35 cellular contexts compared by ENCODE assay signal in genomic region chr14:81148635-81149034, GRCh38.
"Had no signal": no experiment of that assay in that cellular context is flagged by ENCODE, and none has a peak within 500 bp of the region (broad histone marks: within the 10 kb centered on the region; RNA-seq: fewer than 3 reads in every experiment).

No MANE protein-coding gene starts in this region.

- H3K27me3 ChIP-seq: MG63 had no signal

- H3K36me3 ChIP-seq: MG63 had no signal

- H3K9me3 ChIP-seq: MG63 had no signal

- H3K4me3 ChIP-seq: MG63 had no signal

- DNase-seq: Karpas-422, Kasumi-1, MG63, MM.1S, MV-4-11, NCI-H1048, NCI-H1092, NCI-H1092 treated with DMSO at 0.1 percent for 48 hours, NCI-H1105, NCI-H1105 treated with DMSO at 0.1 percent for 48 hours, NCI-H1417, NCI-H1417 treated with DMSO at 0.1 percent for 48 hours, NCI-H1436, NCI-H1436 treated with DMSO at 0.1 percent for 48 hours, NCI-H146, NCI-H1694, NCI-H1694 treated with DMSO at 0.1 percent for 48 hours, NCI-H187, NCI-H187 treated with DMSO at 0.1 percent for 48 hours, NCI-H1930, NCI-H2029, NCI-H2029 treated with DMSO at 0.1 percent for 48 hours, NCI-H2081, NCI-H2081 treated with DMSO at 0.1 percent for 48 hours, NCI-H2107, NCI-H2171, NCI-H2171 treated with DMSO at 0.1 percent for 48 hours, NCI-H2227 treated with DMSO at 0.1 percent for 48 hours, NCI-H226, NCI-H345, NCI-H446, NCI-H446 treated with DMSO at 0.1 percent for 48 hours, NCI-H510A, NCI-H510A treated with DMSO at 0.1 percent for 48 hours, NCI-H524 had no signal
